8 cellular contexts compared by ENCODE assay signal in the genomic region with DNA sequence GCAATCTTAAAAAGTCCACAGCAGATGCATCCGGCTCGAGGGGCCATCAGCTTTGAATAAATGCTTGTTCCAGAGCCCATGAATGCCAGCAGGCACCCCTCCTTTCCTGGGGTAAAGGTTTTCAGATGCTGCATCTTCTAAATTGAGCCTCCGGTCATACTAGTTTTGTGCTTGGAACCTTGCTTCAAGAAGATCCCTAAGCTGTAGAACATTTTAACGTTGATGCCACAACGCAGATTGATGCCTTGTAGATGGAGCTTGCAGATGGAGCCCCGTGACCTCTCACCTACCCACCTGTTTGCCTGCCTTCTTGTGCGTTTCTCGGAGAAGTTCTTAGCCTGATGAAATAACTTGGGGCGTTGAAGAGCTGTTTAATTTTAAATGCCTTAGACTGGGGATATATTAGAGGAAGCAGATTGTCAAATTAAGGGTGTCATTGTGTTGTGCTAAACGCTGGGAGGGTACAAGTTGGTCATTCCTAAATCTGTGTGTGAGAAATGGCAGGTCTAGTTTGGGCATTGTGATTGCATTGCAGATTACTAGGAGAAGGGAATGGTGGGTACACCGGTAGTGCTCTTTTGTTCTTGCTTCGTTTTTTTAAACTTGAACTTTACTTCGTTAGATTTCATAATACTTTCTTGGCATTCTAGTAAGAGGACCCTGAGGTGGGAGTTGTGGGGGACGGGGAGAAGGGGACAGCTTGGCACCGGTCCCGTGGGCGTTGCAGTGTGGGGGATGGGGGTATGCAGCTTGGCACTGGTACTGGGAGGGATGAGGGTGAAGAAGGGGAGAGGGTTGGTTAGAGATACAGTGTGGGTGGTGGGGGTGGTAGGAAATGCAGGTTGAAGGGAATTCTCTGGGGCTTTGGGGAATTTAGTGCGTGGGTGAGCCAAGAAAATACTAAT. TPM values are rescaled to one million over a fixed set of nuclear protein-coding genes. Genes with fewer than 3 reads are reported as not detected.
DNase-seq lines count a peak whose midpoint lies in the region; ATAC-seq, FAIRE-seq and TF ChIP-seq lines count a peak whose summit lies in the region.

No MANE protein-coding gene starts in this region.

- peaks cover 60% of the 10 kb centered on the region for H4K20me1 ChIP-seq in K562 (replicated peaks; ENCODE audit: control insufficient read depth, insufficient read depth, low read length)

- H3K4me3 ChIP-seq in RWPE2 (ENCODE audit: severe bottlenecking) (peak overlapping the region; percentile 76), K562 (peak overlapping the region; percentile 79), kidney epithelial cell (ENCODE audit: low read depth, low read length) (peak overlapping the region; percentile 94)

- no peaks in the 10 kb centered on the region for H3K9me3 ChIP-seq in RWPE2 (ENCODE audit: severe bottlenecking)
- no peaks in the 10 kb centered on the region for H3K9me3 ChIP-seq in K562 (replicated peaks; ENCODE audit: control insufficient read depth, insufficient read depth, low read depth, low read length)

- TF ChIP-seq CTCF in RWPE2 (IDR thresholded peaks at IDR 0.05; ENCODE audit: poor library complexity, severe bottlenecking) (no peak), K562 (IDR thresholded peaks at IDR 0.05 in 2 of 3, conservative IDR thresholded peaks at IDR 0.05 in 1 of 3; ENCODE audit: insufficient read depth in 2 of 3, low read depth in 1 of 3, low read length in 3 of 3) (no peak), kidney epithelial cell (IDR thresholded peaks at IDR 0.05; ENCODE audit: insufficient read depth, low read length, poor library complexity, severe bottlenecking) (no peak)

- peak; percentile 47 for DNase-seq in RWPE2 (ENCODE audit: low spot score)
- DNase-seq in K562 (ENCODE audit: extremely low read depth in 1 of 4, low spot score in 3 of 4) = peak in 2 of 4 experiments; percentile 39 to 50
- no peak for DNase-seq in kidney epithelial cell (ENCODE audit: low read depth)
- DNase-seq in stimulated activated CD4-positive, alpha-beta T cell treated with anti-CD3 and anti-CD28 coated beads, Interleukin-2, amount 100 ng/mL, for 4 hours (ENCODE audit: low read depth) = peak; percentile 59

- H3K27me3 ChIP-seq in RWPE2 (ENCODE audit: insufficient read depth, poor library complexity, severe bottlenecking) = no peaks in the 10 kb centered on the region
- H3K27me3 ChIP-seq in K562 (ENCODE audit: control insufficient read depth in 2 of 2, insufficient read depth in 2 of 2, low read length in 2 of 2) = no peaks in the 10 kb centered on the region
- H3K27me3 ChIP-seq in kidney epithelial cell (ENCODE audit: control insufficient read depth, insufficient read depth, low read length) = no peaks in the 10 kb centered on the region

- TF ChIP-seq RAD21 in K562 (CRISPR knock-in tag; conservative IDR thresholded peaks at IDR 0.05 in 1 of 2, IDR thresholded peaks at IDR 0.05 in 1 of 2) = no peak; a peak in 1 of 4 replicates

- H3K36me3 ChIP-seq in RWPE2 (ENCODE audit: low read depth) (peaks cover 67% of the 10 kb centered on the region), K562 (ENCODE audit: control insufficient read depth, insufficient read depth, low read length) (peaks cover 52% of the 10 kb centered on the region), kidney epithelial cell (ENCODE audit: control insufficient read depth, insufficient read depth, low read length) (peaks cover 5% of the 10 kb centered on the region)

- H3K4me2 ChIP-seq in K562 (ENCODE audit: insufficient read depth, low read length) = peak overlapping the region; percentile 97

- H3K79me2 ChIP-seq in K562 (ENCODE audit: control insufficient read depth, insufficient read depth, low read length) = peaks cover 98% of the 10 kb centered on the region

- POLR2A ChIA-PET in K562 (lab: Yijun Ruan, JAX) = interaction anchor here (0.5 to 17.3 kb wide), 64 partner anchors 8 to 1547 kb away, joined by 3 to 1349 read pairs (median 6); a partner anchor contains a TSS

- H3K9me1 ChIP-seq in K562 (ENCODE audit: control insufficient read depth, insufficient read depth, low read length) = no peaks in the 10 kb centered on the region

- H2AFZ ChIP-seq in K562 (ENCODE audit: low read depth, low read length) = no peak overlapping the region

- no TSS peak for BruUV-seq in K562 (replicated peaks; lab: Mats Ljungman, UMichigan)

- intact Hi-C loops in K562 (cut with micrococcal nuclease) = no loop called here

- in situ Hi-C loops in K562 (cut with MboI) = no loop called here

- FAIRE-seq in K562 (lab: Jason Lieb, UNC) = no peak

- 1% methylated on average over 18 of the region's 18 CpGs for WGBS in K562 (ENCODE audit: insufficient coverage, low coverage, missing lambda C conversion rate)

- H3K9ac ChIP-seq in K562 (ENCODE audit: insufficient read depth in 1 of 2, low read depth in 2 of 2, low read length in 2 of 2) = peak overlapping the region; percentile 98 to 100

- TF ChIP-seq POLR2A in GM10847 (IDR thresholded peaks at IDR 0.05; ENCODE audit: extremely low read depth, insufficient read length) (peak; percentile 64), K562 (conservative IDR thresholded peaks at IDR 0.05) (peak; percentile 76)

- TF ChIP-seq EP300 in K562 (IDR thresholded peaks at IDR 0.05; ENCODE audit: low read length) = no peak

- H3K27ac ChIP-seq in RWPE2 (ENCODE audit: poor library complexity, severe bottlenecking) = peak overlapping the region; percentile 97
- peak overlapping the region; percentile 98 for H3K27ac ChIP-seq in K562 (ENCODE audit: extremely low read depth, low read depth, low read length)

- H3K4me1 ChIP-seq in RWPE2 (ENCODE audit: insufficient read depth, poor library complexity, severe bottlenecking) (peaks cover 29% of the 10 kb centered on the region), K562 (replicated peaks in 1 of 2; ENCODE audit: control insufficient read depth in 2 of 2, insufficient read depth in 2 of 2, low read length in 2 of 2) (peaks cover 29 to 34% of the 10 kb centered on the region in 2 experiments)

- ATAC-seq in RWPE2 (ENCODE audit: low read depth) (no peak), K562 (no peak), HG03520 (IDR thresholded peaks at IDR 0.05; ENCODE audit: unreplicated experiment) (no peak), HG02571 (IDR thresholded peaks at IDR 0.05; ENCODE audit: unreplicated experiment) (no peak), HG03095 (IDR thresholded peaks at IDR 0.05; ENCODE audit: unreplicated experiment) (no peak)

- CTCF ChIA-PET in K562 (lab: Yijun Ruan, JAX; ENCODE audit: low intra/inter-chr PET ratio) = no interaction called here

RNA-seq across cellular contexts. Expression of a gene that starts 1.9 kb away (rescaled TPM):
- 684 and 1,510 TPM in 2 replicates for total RNA-seq in K562 (2011; cell fraction: chromatin; rRNA removed; ENCODE audit: low replicate concordance)
- total RNA-seq in K562 (2011; cell fraction: nucleolus; rRNA removed) = 291 and 321 TPM in 2 replicates
- 737 and 1,283 TPM in 2 replicates for total RNA-seq in K562 (2011; cell fraction: nucleoplasm; rRNA removed)
- 15.2 and 20.1 TPM in 2 replicates for total RNA-seq in K562 (2014; rRNA removed)
- 62.8 and 76.9 TPM in 2 replicates for total RNA-seq in K562 (2014; rRNA removed; fragmentation: Illumina TruSeq; extraction: Trizol)
- 26.3 and 31.5 TPM in 2 replicates for total RNA-seq in K562 (2015; rRNA removed; fragmentation: Illumina TruSeq; extraction: Trizol)
- total RNA-seq in K562 (2021) = 129 and 208 TPM in 2 replicates
- 56.2 and 171 TPM in 2 replicates for polyA plus RNA-seq in K562 (2011; rRNA removed)
- 45.5 and 49.2 TPM in 2 replicates for polyA plus RNA-seq in K562 (2011; cell fraction: cytosol; rRNA removed)
- 234 and 651 TPM in 2 replicates for polyA plus RNA-seq in K562 (2011; cell fraction: nucleus; rRNA removed)
- polyA plus RNA-seq in K562 (2012) = 312 and 328 TPM in 2 replicates
- polyA plus RNA-seq in K562 (2014; fragmentation: Illumina TruSeq; extraction: Trizol) = 137 and 146 TPM in 2 replicates
- 10 to 100 TPM; 22.8 to 30.1 TPM for polyA plus RNA-seq in K562 (2014; fragmentation: Nextera tagmentation; extraction: Ambion mirVana)
- polyA plus RNA-seq in K562 (2014; rRNA removed) = 382 and 389 TPM in 2 replicates
- 92.6 and 137 TPM in 2 replicates for polyA minus RNA-seq in K562 (2011; rRNA and poly(A)+ RNA removed)
- polyA minus RNA-seq in K562 (2011; cell fraction: cytosol; rRNA and poly(A)+ RNA removed) = 19.9 and 35.6 TPM in 2 replicates
- 168 and 220 TPM in 2 replicates for polyA minus RNA-seq in K562 (2011; cell fraction: nucleus; rRNA and poly(A)+ RNA removed)
- total RNA-seq in kidney epithelial cell = 28.7 and 39.8 TPM in 2 replicates

RNA-seq across cellular contexts. Expression of a gene that starts 38.0 kb away (rescaled TPM):
- total RNA-seq in K562 (2011; cell fraction: chromatin; rRNA removed; ENCODE audit: low replicate concordance) = 28.5 and 83.6 TPM in 2 replicates
- 89.6 and 96.9 TPM in 2 replicates for total RNA-seq in K562 (2011; cell fraction: nucleolus; rRNA removed)
- total RNA-seq in K562 (2011; cell fraction: nucleoplasm; rRNA removed) = 32.8 and 36.5 TPM in 2 replicates
- 34.6 and 46.5 TPM in 2 replicates for total RNA-seq in K562 (2014; rRNA removed)
- 6.2 and 8.6 TPM in 2 replicates for total RNA-seq in K562 (2014; rRNA removed; fragmentation: Illumina TruSeq; extraction: Trizol)
- 15.0 and 15.8 TPM in 2 replicates for total RNA-seq in K562 (2015; rRNA removed; fragmentation: Illumina TruSeq; extraction: Trizol)
- 44.2 and 54.5 TPM in 2 replicates for total RNA-seq in K562 (2021)
- 16.0 and 19.9 TPM in 2 replicates for polyA plus RNA-seq in K562 (2011; rRNA removed)
- 24.0 and 43.0 TPM in 2 replicates for polyA plus RNA-seq in K562 (2011; cell fraction: cytosol; rRNA removed)
- polyA plus RNA-seq in K562 (2011; cell fraction: nucleus; rRNA removed) = 25.1 and 46.6 TPM in 2 replicates
- 21.4 and 22.5 TPM in 2 replicates for polyA plus RNA-seq in K562 (2012)
- 12.0 and 19.4 TPM in 2 replicates for polyA plus RNA-seq in K562 (2014; fragmentation: Illumina TruSeq; extraction: Trizol)
- 1 to 10 TPM; 4.5 to 5.0 TPM for polyA plus RNA-seq in K562 (2014; fragmentation: Nextera tagmentation; extraction: Ambion mirVana)
- polyA plus RNA-seq in K562 (2014; rRNA removed) = 33.4 and 41.7 TPM in 2 replicates
- 8.4 and 13.5 TPM in 2 replicates for polyA minus RNA-seq in K562 (2011; rRNA and poly(A)+ RNA removed)
- 21.0 and 21.1 TPM in 2 replicates for polyA minus RNA-seq in K562 (2011; cell fraction: cytosol; rRNA and poly(A)+ RNA removed)
- 28.1 and 34.6 TPM in 2 replicates for polyA minus RNA-seq in K562 (2011; cell fraction: nucleus; rRNA and poly(A)+ RNA removed)
- 39.0 and 47.2 TPM in 2 replicates for total RNA-seq in kidney epithelial cell

RNA-seq across cellular contexts. Expression of a gene that starts 42.0 kb away (rescaled TPM):
- 2.5 and 2.9 TPM in 2 replicates for total RNA-seq in K562 (2011; cell fraction: chromatin; rRNA removed; ENCODE audit: low replicate concordance)
- 2.7 and 3.6 TPM in 2 replicates for total RNA-seq in K562 (2011; cell fraction: nucleolus; rRNA removed)
- 2.3 and 2.7 TPM in 2 replicates for total RNA-seq in K562 (2011; cell fraction: nucleoplasm; rRNA removed)
- total RNA-seq in K562 (2014; rRNA removed) (0.82 and 2.3 TPM in 2 replicates), K562 (2014; rRNA removed; fragmentation: Illumina TruSeq; extraction: Trizol) (0.55 and 0.57 TPM in 2 replicates), K562 (2015; rRNA removed; fragmentation: Illumina TruSeq; extraction: Trizol) (0.40 and 0.45 TPM in 2 replicates), K562 (2021) (0.92 and 2.2 TPM in 2 replicates), kidney epithelial cell (0.29 and 0.82 TPM in 2 replicates)
- polyA plus RNA-seq in K562 (2011; rRNA removed) (0.61 and 0.81 TPM in 2 replicates), K562 (2014; fragmentation: Illumina TruSeq; extraction: Trizol) (0.51 and 0.68 TPM in 2 replicates), K562 (2014; fragmentation: Nextera tagmentation; extraction: Ambion mirVana) (under 1 TPM; 0.15 to 0.34 TPM), K562 (2014; rRNA removed) (0.93 and 1.1 TPM in 2 replicates)
- 0.49 and 0.85 TPM in 2 replicates for polyA plus RNA-seq in K562 (2011; cell fraction: cytosol; rRNA removed)
- polyA plus RNA-seq in K562 (2011; cell fraction: nucleus; rRNA removed) = 1.2 and 3.9 TPM in 2 replicates
- 1.3 and 1.4 TPM in 2 replicates for polyA plus RNA-seq in K562 (2012)
- polyA minus RNA-seq in K562 (2011; rRNA and poly(A)+ RNA removed) = 0.35 and 0.42 TPM in 2 replicates
- 0.76 and 0.91 TPM in 2 replicates for polyA minus RNA-seq in K562 (2011; cell fraction: cytosol; rRNA and poly(A)+ RNA removed)
- 0.40 and 0.56 TPM in 2 replicates for polyA minus RNA-seq in K562 (2011; cell fraction: nucleus; rRNA and poly(A)+ RNA removed)
